1 cellular context compared by ENCODE assay signal in genomic region chr2:201887851-201888451, GRCh38.
TF ChIP-seq lines count a peak whose summit lies in the region.

No MANE protein-coding gene starts in this region.

TF ChIP-seq in HEK293, 187 proteins besides CTCF, POLR2A, EP300 and RAD21 (continued from another document and continues in another):
- TF ChIP-seq ZNF645 (tag by site-specific recombination; IDR thresholded peaks at IDR 0.05) (no peak), SP2 (tag by site-specific recombination; IDR thresholded peaks at IDR 0.05) (no peak), TSHZ1 (tag by site-specific recombination; IDR thresholded peaks at IDR 0.05; ENCODE audit: borderline replicate concordance) (peak; percentile 91), ZNF48 (tag by site-specific recombination; IDR thresholded peaks at IDR 0.05) (no peak), ZBTB1 (tag by site-specific recombination; IDR thresholded peaks at IDR 0.05) (no peak), MEIS1 (CRISPR knock-in tag; IDR thresholded peaks at IDR 0.05; ENCODE audit: borderline replicate concordance) (no peak), ZNF692 (tag by site-specific recombination; IDR thresholded peaks at IDR 0.05) (no peak), ZNF610 (tag by site-specific recombination; IDR thresholded peaks at IDR 0.05; ENCODE audit: borderline replicate concordance) (no peak), ZNF184 (tag by site-specific recombination; IDR thresholded peaks at IDR 0.05) (no peak), ZNF768 (tag by site-specific recombination; IDR thresholded peaks at IDR 0.05) (no peak), ZNF18 (tag by site-specific recombination; IDR thresholded peaks at IDR 0.05) (no peak), GLI4 (tag by site-specific recombination; IDR thresholded peaks at IDR 0.05) (no peak), ZNF391 (tag by site-specific recombination; IDR thresholded peaks at IDR 0.05; ENCODE audit: borderline replicate concordance, low read depth) (peak; percentile 90), ZNF521 (tag by site-specific recombination; IDR thresholded peaks at IDR 0.05) (no peak), GLIS1 (tag by site-specific recombination; IDR thresholded peaks at IDR 0.05) (peak; percentile 39; the same call in 1 of the 2 replicates), ZBTB20 (tag by site-specific recombination; IDR thresholded peaks at IDR 0.05) (no peak), ZNF76 (tag by site-specific recombination; IDR thresholded peaks at IDR 0.05; ENCODE audit: borderline replicate concordance, low read depth) (no peak), GLI2 (tag by site-specific recombination; IDR thresholded peaks at IDR 0.05; ENCODE audit: borderline replicate concordance, low read depth) (no peak), ZNF549 (tag by site-specific recombination; IDR thresholded peaks at IDR 0.05) (no peak), ZNF670 (tag by site-specific recombination; IDR thresholded peaks at IDR 0.05; ENCODE audit: low read depth) (no peak), ZBTB48 (tag by site-specific recombination; IDR thresholded peaks at IDR 0.05) (no peak), ZNF121 (tag by site-specific recombination; IDR thresholded peaks at IDR 0.05) (no peak), ZNF416 (tag by site-specific recombination; IDR thresholded peaks at IDR 0.05) (no peak), KLF7 (tag by site-specific recombination; IDR thresholded peaks at IDR 0.05; ENCODE audit: borderline replicate concordance) (no peak), ZNF623 (tag by site-specific recombination; IDR thresholded peaks at IDR 0.05) (no peak), ZNF513 (tag by site-specific recombination; IDR thresholded peaks at IDR 0.05) (no peak), ZNF366 (tag by site-specific recombination; conservative IDR thresholded peaks at IDR 0.05) (peak; percentile 28), ZXDB (tag by site-specific recombination; IDR thresholded peaks at IDR 0.05) (peak; percentile 70), BCL6B (tag by site-specific recombination; IDR thresholded peaks at IDR 0.05) (0 out of 2 replicates have a peak, but pooled peaks have one; percentile 6), ZBTB21 (tag by site-specific recombination; IDR thresholded peaks at IDR 0.05) (no peak), ZNF626 (tag by site-specific recombination; IDR thresholded peaks at IDR 0.05) (no peak), GLIS2 (tag by site-specific recombination; IDR thresholded peaks at IDR 0.05) (no peak), PRDM6 (tag by site-specific recombination; IDR thresholded peaks at IDR 0.05) (peak; percentile 98), ZNF677 (tag by site-specific recombination; IDR thresholded peaks at IDR 0.05) (no peak), ZIC2 (tag by site-specific recombination; IDR thresholded peaks at IDR 0.05) (no peak), ZNF426 (tag by site-specific recombination; IDR thresholded peaks at IDR 0.05) (no peak), ZNF394 (tag by site-specific recombination; IDR thresholded peaks at IDR 0.05; ENCODE audit: borderline replicate concordance) (peak; percentile 35; the same call in 1 of the 2 replicates), ZNF155 (tag by site-specific recombination; IDR thresholded peaks at IDR 0.05) (no peak), ZNF266 (tag by site-specific recombination; IDR thresholded peaks at IDR 0.05; ENCODE audit: low read depth) (no peak), KLF8 (tag by site-specific recombination; IDR thresholded peaks at IDR 0.05) (peak; percentile 80), WT1 (tag by site-specific recombination; IDR thresholded peaks at IDR 0.05) (peak; percentile 97), ZNF221 (tag by site-specific recombination; IDR thresholded peaks at IDR 0.05; ENCODE audit: borderline replicate concordance) (no peak), AEBP2 (tag by site-specific recombination; IDR thresholded peaks at IDR 0.05; ENCODE audit: borderline replicate concordance) (no peak), ZNF114 (tag by site-specific recombination; IDR thresholded peaks at IDR 0.05) (no peak), KLF1 (tag by site-specific recombination; IDR thresholded peaks at IDR 0.05) (peak; percentile 16; the same call in 1 of the 2 replicates), PATZ1 (tag by site-specific recombination; IDR thresholded peaks at IDR 0.05) (peak; percentile 72; the same call in 1 of the 2 replicates), ZNF248 (tag by site-specific recombination; IDR thresholded peaks at IDR 0.05) (no peak)
